In genomic region chr9:127941062-127941925, GRCh38 we compare ENCODE assay signal across 12 cellular contexts. TPM values are rescaled to one million over a fixed set of nuclear protein-coding genes. Genes with fewer than 3 reads are reported as not detected.
DNase-seq lines count a peak whose midpoint lies in the region; ATAC-seq and FAIRE-seq lines count a peak whose summit lies in the region.
"Had no signal": no experiment of that assay in that cellular context is flagged by ENCODE, and none has a peak within 500 bp of the region (broad histone marks: within the 10 kb centered on the region; RNA-seq: fewer than 3 reads in every experiment).

No MANE protein-coding gene starts in this region.

- DNase-seq in activated naive CD4-positive, alpha-beta T cell treated with anti-CD3 and anti-CD28 coated beads, Interleukin-2, amount 10 ng/mL, durations not matched to agents 7 days and 5 days = no peak
- DNase-seq in activated naive CD4-positive, alpha-beta T cell treated with anti-CD3 and anti-CD28 coated beads for 36 hours = no peak
- DNase-seq in activated naive CD8-positive, alpha-beta T cell treated with anti-CD3 and anti-CD28 coated beads for 36 hours = no peak
- DNase-seq in HTR-8/SVneo (ENCODE audit: insufficient read length, low spot score) = no peak
- DNase-seq: ACHN, COR-L47, GF-D8, NCI-H187 had no signal

- no peak for FAIRE-seq in HTR-8/SVneo (lab: Jason Lieb, UNC)

- peaks cover 13% of the 10 kb centered on the region for H3K27me3 Mint-ChIP-seq in activated naive CD4-positive, alpha-beta T cell treated with anti-CD3 and anti-CD28 coated beads, Interleukin-2, amount 10 ng/mL, durations not matched to agents 7 days and 5 days
- no peaks in the 10 kb centered on the region for H3K27me3 Mint-ChIP-seq in activated naive CD4-positive, alpha-beta T cell treated with anti-CD3 and anti-CD28 coated beads for 36 hours (ENCODE audit: low read depth)
- H3K27me3 Mint-ChIP-seq in activated naive CD8-positive, alpha-beta T cell treated with anti-CD3 and anti-CD28 coated beads for 36 hours = peaks cover 4% of the 10 kb centered on the region
- H3K27me3 Mint-ChIP-seq: stimulated activated naive CD8-positive, alpha-beta T cell treated with anti-CD3 and anti-CD28 coated beads, Interleukin-15, Interleukin-2, amounts not matched to agents 100 ng/mL and 50 ng/mL, for 24 hours had no signal

- no peak for ATAC-seq in GM19455 (IDR thresholded peaks at IDR 0.05; ENCODE audit: unreplicated experiment)

- peak overlapping the region; percentile 62 for H3K27ac Mint-ChIP-seq in activated naive CD4-positive, alpha-beta T cell treated with anti-CD3 and anti-CD28 coated beads, Interleukin-2, amount 10 ng/mL, durations not matched to agents 7 days and 5 days
- H3K27ac Mint-ChIP-seq in activated naive CD4-positive, alpha-beta T cell treated with anti-CD3 and anti-CD28 coated beads for 36 hours = no peak overlapping the region
- H3K27ac Mint-ChIP-seq in activated naive CD8-positive, alpha-beta T cell treated with anti-CD3 and anti-CD28 coated beads for 36 hours = peak overlapping the region; percentile 65
- H3K27ac Mint-ChIP-seq: activated T-helper 1 cell treated with anti-CD3 and anti-CD28 coated beads, Interleukin-12 subunit alpha, Interleukin-12 subunit beta, Interleukin-2, Interleukin-4 antibody, amounts not matched to agents 30 ng/mL and 10 ng/mL and 1 ng/mL, durations not matched to agents 14 hours and 24 hours and 36 hours had no signal

- H3K27ac ChIP-seq in temporal lobe (ENCODE audit: low read depth, low read length) = peak overlapping the region; percentile 84

- H3K4me1 Mint-ChIP-seq in activated naive CD4-positive, alpha-beta T cell treated with anti-CD3 and anti-CD28 coated beads, Interleukin-2, amount 10 ng/mL, durations not matched to agents 7 days and 5 days = peaks cover 53% of the 10 kb centered on the region
- H3K4me1 Mint-ChIP-seq in activated naive CD4-positive, alpha-beta T cell treated with anti-CD3 and anti-CD28 coated beads for 36 hours (ENCODE audit: low read depth) = peaks cover 40% of the 10 kb centered on the region
- peaks cover 32% of the 10 kb centered on the region for H3K4me1 Mint-ChIP-seq in activated naive CD8-positive, alpha-beta T cell treated with anti-CD3 and anti-CD28 coated beads for 36 hours

- H3K9me3 Mint-ChIP-seq in activated naive CD4-positive, alpha-beta T cell treated with anti-CD3 and anti-CD28 coated beads, Interleukin-2, amount 10 ng/mL, durations not matched to agents 7 days and 5 days = no peaks in the 10 kb centered on the region
- H3K9me3 Mint-ChIP-seq in activated naive CD4-positive, alpha-beta T cell treated with anti-CD3 and anti-CD28 coated beads for 36 hours = no peaks in the 10 kb centered on the region
- H3K9me3 Mint-ChIP-seq in activated naive CD8-positive, alpha-beta T cell treated with anti-CD3 and anti-CD28 coated beads for 36 hours = no peaks in the 10 kb centered on the region
- H3K9me3 Mint-ChIP-seq: activated T-helper 1 cell treated with anti-CD3 and anti-CD28 coated beads, Interleukin-12 subunit alpha, Interleukin-12 subunit beta, Interleukin-2, Interleukin-4 antibody, amounts not matched to agents 30 ng/mL and 10 ng/mL and 1 ng/mL, durations not matched to agents 14 hours and 24 hours and 36 hours; stimulated activated naive CD8-positive, alpha-beta T cell treated with anti-CD3 and anti-CD28 coated beads, Interleukin-15, Interleukin-2, amounts not matched to agents 100 ng/mL and 50 ng/mL, for 24 hours had no signal

- H3K4me3 Mint-ChIP-seq in activated naive CD4-positive, alpha-beta T cell treated with anti-CD3 and anti-CD28 coated beads, Interleukin-2, amount 10 ng/mL, durations not matched to agents 7 days and 5 days = no peak overlapping the region
- H3K4me3 Mint-ChIP-seq in activated naive CD4-positive, alpha-beta T cell treated with anti-CD3 and anti-CD28 coated beads for 36 hours = no peak overlapping the region
- no peak overlapping the region for H3K4me3 Mint-ChIP-seq in activated naive CD8-positive, alpha-beta T cell treated with anti-CD3 and anti-CD28 coated beads for 36 hours
- H3K4me3 Mint-ChIP-seq: activated T-helper 1 cell treated with anti-CD3 and anti-CD28 coated beads, Interleukin-12 subunit alpha, Interleukin-12 subunit beta, Interleukin-2, Interleukin-4 antibody, amounts not matched to agents 30 ng/mL and 10 ng/mL and 1 ng/mL, durations not matched to agents 14 hours and 24 hours and 36 hours; stimulated activated naive CD8-positive, alpha-beta T cell treated with anti-CD3 and anti-CD28 coated beads, Interleukin-15, Interleukin-2, amounts not matched to agents 100 ng/mL and 50 ng/mL, for 24 hours had no signal

- H3K36me3 Mint-ChIP-seq in activated naive CD4-positive, alpha-beta T cell treated with anti-CD3 and anti-CD28 coated beads, Interleukin-2, amount 10 ng/mL, durations not matched to agents 7 days and 5 days = peaks cover 68% of the 10 kb centered on the region
- H3K36me3 Mint-ChIP-seq in activated naive CD4-positive, alpha-beta T cell treated with anti-CD3 and anti-CD28 coated beads for 36 hours (ENCODE audit: low read depth) = peaks cover 35% of the 10 kb centered on the region
- peaks cover 19% of the 10 kb centered on the region for H3K36me3 Mint-ChIP-seq in activated naive CD8-positive, alpha-beta T cell treated with anti-CD3 and anti-CD28 coated beads for 36 hours

- intact Hi-C loops in activated naive CD4-positive, alpha-beta T cell treated with anti-CD3 and anti-CD28 coated beads for 36 hours (cut with micrococcal nuclease) = loop anchor here (5.0 kb wide), 1 partner anchor 36 kb away; no protein-coding TSS in a partner anchor

- CTCF ChIA-PET in activated naive CD4-positive, alpha-beta T cell treated with anti-CD3 and anti-CD28 coated beads, Interleukin-2, amount 10 ng/mL, durations not matched to agents 7 days and 5 days (lab: Charles Lee) = interaction anchor here (1.2 to 7.0 kb wide), 11 partner anchors 9 to 176 kb away, joined by 3 to 170 read pairs (median 9); no protein-coding TSS in a partner anchor
- CTCF ChIA-PET in activated naive CD4-positive, alpha-beta T cell treated with anti-CD3 and anti-CD28 coated beads for 36 hours (lab: Charles Lee) = interaction anchor here (1.0 to 9.4 kb wide), 16 partner anchors 8 to 137 kb away, joined by 3 to 212 read pairs (median 6); partner anchors contain the start of genes EEIG1 and PIP5KL1

RNA-seq across cellular contexts. Expression of gene DPM2, which starts 3.6 kb away (rescaled TPM):
- total RNA-seq in activated naive CD4-positive, alpha-beta T cell treated with anti-CD3 and anti-CD28 coated beads for 36 hours = 10 to 100 TPM; 41.6 to 43.4 TPM
- 10 to 100 TPM; 55.4 to 57.6 TPM for total RNA-seq in activated naive CD8-positive, alpha-beta T cell treated with anti-CD3 and anti-CD28 coated beads for 36 hours
- total RNA-seq in temporal lobe = 10.1 TPM

RNA-seq across cellular contexts. Expression of gene PIP5KL1, which starts 10.7 kb away (rescaled TPM):
- 1 to 10 TPM; 1.1 to 1.8 TPM for total RNA-seq in activated naive CD4-positive, alpha-beta T cell treated with anti-CD3 and anti-CD28 coated beads for 36 hours
- 1 to 10 TPM; 2.3 to 3.2 TPM for total RNA-seq in activated naive CD8-positive, alpha-beta T cell treated with anti-CD3 and anti-CD28 coated beads for 36 hours
- 1.2 TPM for total RNA-seq in temporal lobe

RNA-seq across cellular contexts. Expression of gene ST6GALNAC4, which starts 24.5 kb away (rescaled TPM):
- 10 to 100 TPM; 22.3 to 24.6 TPM for total RNA-seq in activated naive CD4-positive, alpha-beta T cell treated with anti-CD3 and anti-CD28 coated beads for 36 hours
- 10 to 100 TPM; 45.3 to 51.2 TPM for total RNA-seq in activated naive CD8-positive, alpha-beta T cell treated with anti-CD3 and anti-CD28 coated beads for 36 hours
- 7.4 TPM for total RNA-seq in temporal lobe

RNA-seq across cellular contexts. Expression of gene EEIG1, which starts 39.5 kb away (rescaled TPM):
- 10 to 100 TPM; 61.0 to 70.8 TPM for total RNA-seq in activated naive CD4-positive, alpha-beta T cell treated with anti-CD3 and anti-CD28 coated beads for 36 hours
- 10 to 100 TPM; 77.2 to 83.8 TPM for total RNA-seq in activated naive CD8-positive, alpha-beta T cell treated with anti-CD3 and anti-CD28 coated beads for 36 hours
- total RNA-seq in temporal lobe = 5.2 TPM

RNA-seq across cellular contexts. Expression of gene ST6GALNAC6, which starts 41.9 kb away (rescaled TPM):
- total RNA-seq in activated naive CD4-positive, alpha-beta T cell treated with anti-CD3 and anti-CD28 coated beads for 36 hours = 10 to 100 TPM; 28.7 to 29.1 TPM
- total RNA-seq in activated naive CD8-positive, alpha-beta T cell treated with anti-CD3 and anti-CD28 coated beads for 36 hours = 10 to 100 TPM; 44.5 to 45.1 TPM
- total RNA-seq in temporal lobe = 25.6 TPM
